ENCODE assay signal across 17 cellular contexts in genomic region chr15:78174398-78174797, GRCh38. TPM values are rescaled to one million over a fixed set of nuclear protein-coding genes. Genes with fewer than 3 reads are reported as not detected.
A peak's percentile ranks its signal among the peaks of the same experiment; 100 is the strongest.
DNase-seq lines count a peak whose midpoint lies in the region; FAIRE-seq and TF ChIP-seq lines count a peak whose summit lies in the region.
"Had no signal": no experiment of that assay in that cellular context is flagged by ENCODE, and none has a peak within 500 bp of the region (broad histone marks: within the 10 kb centered on the region; RNA-seq: fewer than 3 reads in every experiment).

No MANE protein-coding gene starts in this region.

- H3K4me3 Mint-ChIP-seq in activated naive CD4-positive, alpha-beta T cell treated with anti-CD3 and anti-CD28 coated beads, Interleukin-2, amount 10 ng/mL, durations not matched to agents 7 days and 5 days = no peak overlapping the region
- no peak overlapping the region for H3K4me3 Mint-ChIP-seq in glutamatergic neuron (ENCODE audit: unreplicated experiment)

- peak overlapping the region; percentile 37; the same call in 1 of the 2 replicates for H3K9ac ChIP-seq in OCI-LY3 (ENCODE audit: low read length)

- H3K27ac ChIP-seq in OCI-LY3 (ENCODE audit: low read length) = peak overlapping the region; percentile 97
- H3K27ac ChIP-seq: SJCRH30, thoracic aorta had no signal

- H3K27me3 Mint-ChIP-seq in activated naive CD4-positive, alpha-beta T cell treated with anti-CD3 and anti-CD28 coated beads, Interleukin-2, amount 10 ng/mL, durations not matched to agents 7 days and 5 days = peaks cover 15% of the 10 kb centered on the region
- peaks cover 1% of the 10 kb centered on the region for H3K27me3 Mint-ChIP-seq in glutamatergic neuron (ENCODE audit: unreplicated experiment)
- H3K27me3 Mint-ChIP-seq: naive thymus-derived CD4-positive, alpha-beta T cell had no signal

- peaks cover 41% of the 10 kb centered on the region for H3K36me3 Mint-ChIP-seq in activated naive CD4-positive, alpha-beta T cell treated with anti-CD3 and anti-CD28 coated beads, Interleukin-2, amount 10 ng/mL, durations not matched to agents 7 days and 5 days
- H3K36me3 Mint-ChIP-seq in glutamatergic neuron (ENCODE audit: unreplicated experiment) = no peaks in the 10 kb centered on the region

- peaks cover 33% of the 10 kb centered on the region for H3K36me3 ChIP-seq in OCI-LY3 (replicated peaks; ENCODE audit: low read depth, low read length)

- no peaks in the 10 kb centered on the region for H3K27me3 ChIP-seq in OCI-LY3 (ENCODE audit: low read depth, low read length)
- H3K27me3 ChIP-seq: SJCRH30 had no signal

- peaks cover 72% of the 10 kb centered on the region for H3K4me1 ChIP-seq in OCI-LY3 (ENCODE audit: low read length)

- TF ChIP-seq POLR2A in GM12891 (IDR thresholded peaks at IDR 0.05; ENCODE audit: low read depth, low read length) = no peak

- H3K79me2 ChIP-seq in OCI-LY3 (ENCODE audit: low read length) = peaks cover 15% of the 10 kb centered on the region

- no peak overlapping the region for H3K4me3 ChIP-seq in OCI-LY3 (ENCODE audit: low read length)
- H3K4me3 ChIP-seq: SJCRH30, thoracic aorta had no signal

- peaks cover 43% of the 10 kb centered on the region for H3K4me1 Mint-ChIP-seq in activated naive CD4-positive, alpha-beta T cell treated with anti-CD3 and anti-CD28 coated beads, Interleukin-2, amount 10 ng/mL, durations not matched to agents 7 days and 5 days
- H3K4me1 Mint-ChIP-seq in glutamatergic neuron (ENCODE audit: low read depth, unreplicated experiment) = no peaks in the 10 kb centered on the region

- no peaks in the 10 kb centered on the region for H3K9me3 Mint-ChIP-seq in activated naive CD4-positive, alpha-beta T cell treated with anti-CD3 and anti-CD28 coated beads, Interleukin-2, amount 10 ng/mL, durations not matched to agents 7 days and 5 days
- H3K9me3 Mint-ChIP-seq in glutamatergic neuron (ENCODE audit: unreplicated experiment) = peaks cover 2% of the 10 kb centered on the region

- H2AFZ ChIP-seq in OCI-LY3 (ENCODE audit: low read depth, low read length) = no peak overlapping the region

- peak; percentile 32 for DNase-seq in activated naive CD4-positive, alpha-beta T cell treated with anti-CD3 and anti-CD28 coated beads, Interleukin-2, amount 10 ng/mL, durations not matched to agents 7 days and 5 days
- no peak for DNase-seq in activated naive CD4-positive, alpha-beta T cell treated with Interleukin-2 at 50 U/mL for 16 hours
- no peak for DNase-seq in glutamatergic neuron
- no peak for DNase-seq in GM12891 (ENCODE audit: insufficient read length, low spot score)
- no peak for DNase-seq in H4 (ENCODE audit: low spot score)
- no peak for DNase-seq in SHP77 (lab: John Stamatoyannopoulos, UW)
- DNase-seq in midbrain (lab: John Stamatoyannopoulos, UW) = no peak
- DNase-seq: Calu3; naive thymus-derived CD4-positive, alpha-beta T cell had no signal

- FAIRE-seq in GM12891 (lab: Jason Lieb, UNC) = no peak
- FAIRE-seq: H1 had no signal

- no peaks in the 10 kb centered on the region for H4K20me1 ChIP-seq in OCI-LY3 (ENCODE audit: insufficient read depth, low read length)

- H3K9me3 ChIP-seq in OCI-LY3 (ENCODE audit: insufficient read depth, low read length) = peaks cover 7% of the 10 kb centered on the region; the same call in 1 of the 2 replicates
- H3K9me3 ChIP-seq: SJCRH30, thoracic aorta had no signal

- no peak for TF ChIP-seq CTCF in OCI-LY3 (IDR thresholded peaks at IDR 0.05; ENCODE audit: low read depth, low read length)
- no peak for TF ChIP-seq CTCF in glutamatergic neuron (IDR thresholded peaks at IDR 0.05; ENCODE audit: partially characterized antibody, unreplicated experiment)

- CTCF ChIA-PET in activated naive CD4-positive, alpha-beta T cell treated with anti-CD3 and anti-CD28 coated beads, Interleukin-2, amount 10 ng/mL, durations not matched to agents 7 days and 5 days (lab: Charles Lee) = interaction anchor here (0.7 to 3.6 kb wide), 4 partner anchors 9 to 47 kb away, joined by 3 to 16 read pairs (median 4); no protein-coding TSS in a partner anchor

- H3K27ac Mint-ChIP-seq in activated naive CD4-positive, alpha-beta T cell treated with anti-CD3 and anti-CD28 coated beads, Interleukin-2, amount 10 ng/mL, durations not matched to agents 7 days and 5 days = no peak overlapping the region
- H3K27ac Mint-ChIP-seq in glutamatergic neuron (ENCODE audit: unreplicated experiment) = peak overlapping the region; percentile 7

- H3K4me2 ChIP-seq in OCI-LY3 (ENCODE audit: low read length) = peak overlapping the region; percentile 36

TF ChIP-seq in GM12891, 5 proteins besides CTCF, POLR2A, EP300 and RAD21:
- TF ChIP-seq POLR2AphosphoS5 (IDR thresholded peaks at IDR 0.05; ENCODE audit: low read depth, low read length) = no peak
- no peak for TF ChIP-seq POU2F2 (IDR thresholded peaks at IDR 0.05; ENCODE audit: low read depth, low read length)
- no peak for TF ChIP-seq TAF1 (IDR thresholded peaks at IDR 0.05; ENCODE audit: low read depth, low read length)
- TF ChIP-seq PAX5 (IDR thresholded peaks at IDR 0.05; ENCODE audit: insufficient read depth, low read length, severe bottlenecking) = no peak
- TF ChIP-seq SPI1 (IDR thresholded peaks at IDR 0.05; ENCODE audit: low read depth, low read length) = no peak

RNA-seq across cellular contexts. Expression of gene IDH3A, which starts 25.2 kb away (rescaled TPM):
- total RNA-seq in glutamatergic neuron (ENCODE audit: unreplicated experiment) = 40.2 TPM
- 144 TPM for polyA plus RNA-seq in GM12891 (2012; ENCODE audit: low read depth, missing spikeins)
- total RNA-seq in H4 (2014; rRNA removed; shearing (Covaris generic)) = 77.3 and 101 TPM in 2 replicates

RNA-seq across cellular contexts. Expression of gene CIB2, which starts 43.2 kb away (rescaled TPM):
- 131 TPM for total RNA-seq in glutamatergic neuron (ENCODE audit: unreplicated experiment)
- 1.8 TPM for polyA plus RNA-seq in GM12891 (2012; ENCODE audit: low read depth, missing spikeins)
- 1.1 TPM in 1 of 2 replicates, not detected in the other for total RNA-seq in H4 (2014; rRNA removed; shearing (Covaris generic))

RNA-seq across cellular contexts. Expression of gene ACSBG1, which starts 60.0 kb away (rescaled TPM):
- total RNA-seq in glutamatergic neuron (ENCODE audit: unreplicated experiment) = not detected
- 0.04 TPM for polyA plus RNA-seq in GM12891 (2012; ENCODE audit: low read depth, missing spikeins)
- total RNA-seq in H4 (2014; rRNA removed; shearing (Covaris generic)) = 1.0 and 1.4 TPM in 2 replicates
- total RNA-seq: cardiac septum, left lobe of liver, pulmonary artery endothelial cell, thoracic aorta had no signal
- polyA plus RNA-seq: AG04450 had no signal

Comparison
In these comparisons a context has a peak if more than half of its experiments do, and no peak if none do; other contexts are left out.
1. RNA of gene CIB2, which starts 43.2 kb away (total RNA-seq): 131 TPM in glutamatergic neuron (single experiment); 1.1 TPM in H4; every median in the first group is over 10 times any median in the second.